Comparison of ENCODE assay signal across 13 cellular contexts in the genomic region with DNA sequence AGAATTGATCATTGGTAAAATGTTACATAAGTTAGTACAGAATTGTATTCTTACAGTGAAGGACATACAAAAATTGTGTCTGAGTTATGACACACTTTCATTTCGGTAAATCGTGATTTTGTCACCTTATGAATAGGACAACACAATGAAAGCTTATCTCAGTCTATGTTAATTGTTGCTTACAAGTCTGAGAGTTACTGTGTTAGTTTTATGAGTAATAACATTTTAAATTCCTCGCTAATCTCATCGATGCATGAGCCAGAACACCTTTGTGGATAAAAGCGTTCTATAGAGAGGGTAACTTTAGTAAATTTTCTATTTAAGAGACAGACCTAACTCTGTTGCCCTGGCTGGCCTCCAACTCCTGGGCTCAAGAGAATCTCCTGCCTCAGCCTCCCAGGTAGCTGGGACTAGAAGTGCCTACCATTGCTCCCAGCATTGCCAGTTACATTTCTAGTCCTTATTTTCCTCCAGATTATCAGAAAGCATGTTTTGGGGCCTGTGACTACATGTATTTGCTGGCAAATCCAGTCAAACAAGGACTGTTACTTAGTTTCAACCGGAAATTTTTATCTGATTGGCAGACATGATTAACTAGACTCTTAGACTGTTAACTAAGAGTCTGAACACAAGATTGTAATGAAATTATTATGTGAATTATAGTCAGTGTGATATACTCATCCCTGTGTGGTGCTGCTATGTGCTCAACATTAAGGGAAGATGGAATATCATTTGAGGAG. TPM values are rescaled to one million over a fixed set of nuclear protein-coding genes. Genes with fewer than 3 reads are reported as not detected.
A peak's percentile ranks its signal among the peaks of the same experiment; 100 is the strongest.
DNase-seq lines count a peak whose midpoint lies in the region; ATAC-seq, FAIRE-seq and TF ChIP-seq lines count a peak whose summit lies in the region.
"Had no signal": no experiment of that assay in that cellular context is flagged by ENCODE, and none has a peak within 500 bp of the region (broad histone marks: within the 10 kb centered on the region; RNA-seq: fewer than 3 reads in every experiment).

No MANE protein-coding gene starts in this region.

- TF ChIP-seq CTCF in CD4-positive, alpha-beta T cell (IDR thresholded peaks at IDR 0.05): no peak
- TF ChIP-seq CTCF in astrocyte (IDR thresholded peaks at IDR 0.05; ENCODE audit: insufficient read depth, low read depth, low read length): no peak
- TF ChIP-seq CTCF in uterus (IDR thresholded peaks at IDR 0.05): no peak

- POLR2A ChIA-PET in CD4-positive, alpha-beta T cell (lab: Charles Lee): interaction anchor here (1.2 kb wide), 1 partner anchor 13 kb away, joined by 4 read pairs; no protein-coding TSS in a partner anchor

- H3K27me3 Mint-ChIP-seq in CD4-positive, alpha-beta T cell: no peaks in the 10 kb centered on the region
- H3K27me3 Mint-ChIP-seq in IgD-negative memory B cell: no peaks in the 10 kb centered on the region
- H3K27me3 Mint-ChIP-seq in astrocyte (ENCODE audit: low read depth, unreplicated experiment): no peaks in the 10 kb centered on the region
- no peaks in the 10 kb centered on the region for H3K27me3 Mint-ChIP-seq in natural killer cell treated with Interleukin-12 subunit alpha and Interleukin-12 subunit beta and Interleukin-15 and Interleukin-18, amount 100 ng/mL, for 72 hours

- peak overlapping the region; percentile 84 for H3K4me3 Mint-ChIP-seq in CD4-positive, alpha-beta T cell
- peak overlapping the region; percentile 34 to 96 (median 92) for H3K4me3 Mint-ChIP-seq in IgD-negative memory B cell
- H3K4me3 Mint-ChIP-seq in astrocyte (ENCODE audit: unreplicated experiment): peak overlapping the region; percentile 97
- peak overlapping the region; percentile 95 for H3K4me3 Mint-ChIP-seq in natural killer cell treated with Interleukin-12 subunit alpha and Interleukin-12 subunit beta and Interleukin-15 and Interleukin-18, amount 100 ng/mL, for 72 hours

- DNase-seq in CD4-positive, alpha-beta T cell: no peak
- DNase-seq in astrocyte (ENCODE audit: low read depth) (no peak), uterus (no peak), middle frontal gyrus (ENCODE audit: extremely low spot score, low spot score) (no peak)
- no peak for DNase-seq in natural killer cell treated with Interleukin-12 subunit alpha and Interleukin-12 subunit beta and Interleukin-15 and Interleukin-18, amount 100 ng/mL, for 72 hours (ENCODE audit: low spot score)
- DNase-seq: DMS153; stimulated activated CD8-positive, alpha-beta memory T cell treated with anti-CD3 and anti-CD28 coated beads, Interleukin-4, amount 100 ng/mL, for 48 hours; SW 1271 had no signal

- H4K20me1 ChIP-seq in astrocyte (ENCODE audit: insufficient read depth, low read length): peaks cover 70% of the 10 kb centered on the region

- no peaks in the 10 kb centered on the region for H3K27me3 ChIP-seq in CD4-positive, alpha-beta T cell (ENCODE audit: control insufficient read depth, insufficient read depth, low read length)
- no peaks in the 10 kb centered on the region for H3K27me3 ChIP-seq in astrocyte (ENCODE audit: insufficient read depth, low read length)
- no peaks in the 10 kb centered on the region for H3K27me3 ChIP-seq in uterus
- H3K27me3 ChIP-seq: esophagus muscularis mucosa, right atrium auricular region had no signal

- peaks cover 13% of the 10 kb centered on the region for H3K4me1 ChIP-seq in astrocyte (ENCODE audit: insufficient read depth, low read length)
- peaks cover 8 to 11% of the 10 kb centered on the region in 2 donors for H3K4me1 ChIP-seq in uterus

- H3K4me3 ChIP-seq in astrocyte (ENCODE audit: insufficient read depth, low read depth, low read length) (peak overlapping the region; percentile 22), uterus (no peak overlapping the region)
- H3K4me3 ChIP-seq: esophagus muscularis mucosa, right atrium auricular region had no signal

- no peak for TF ChIP-seq POLR2A in uterus (IDR thresholded peaks at IDR 0.05)

- no peak for ATAC-seq in CD4-positive, alpha-beta T cell (ENCODE audit: poor library complexity)
- ATAC-seq in natural killer cell treated with Interleukin-12 subunit alpha and Interleukin-12 subunit beta and Interleukin-15 and Interleukin-18, amount 100 ng/mL, for 72 hours: no peak
- ATAC-seq in GM21528 (IDR thresholded peaks at IDR 0.05; ENCODE audit: low FRiP score, unreplicated experiment): no peak
- ATAC-seq in GM18870 (IDR thresholded peaks at IDR 0.05; ENCODE audit: unreplicated experiment): no peak

- no peak overlapping the region for H2AFZ ChIP-seq in astrocyte (ENCODE audit: low read depth, low read length)

- no peaks in the 10 kb centered on the region for H3K9me3 Mint-ChIP-seq in CD4-positive, alpha-beta T cell
- H3K9me3 Mint-ChIP-seq in IgD-negative memory B cell: no peaks in the 10 kb centered on the region
- H3K9me3 Mint-ChIP-seq in astrocyte (ENCODE audit: unreplicated experiment): no peaks in the 10 kb centered on the region
- no peaks in the 10 kb centered on the region for H3K9me3 Mint-ChIP-seq in natural killer cell treated with Interleukin-12 subunit alpha and Interleukin-12 subunit beta and Interleukin-15 and Interleukin-18, amount 100 ng/mL, for 72 hours

- peaks cover 57% of the 10 kb centered on the region for H3K36me3 Mint-ChIP-seq in CD4-positive, alpha-beta T cell (ENCODE audit: low read depth)
- H3K36me3 Mint-ChIP-seq in IgD-negative memory B cell (peaks cover 8% of the 10 kb centered on the region), astrocyte (ENCODE audit: low read depth, unreplicated experiment) (peaks cover 2% of the 10 kb centered on the region)
- H3K36me3 Mint-ChIP-seq in natural killer cell treated with Interleukin-12 subunit alpha and Interleukin-12 subunit beta and Interleukin-15 and Interleukin-18, amount 100 ng/mL, for 72 hours: peaks cover 14% of the 10 kb centered on the region

- intact Hi-C loops in CD4-positive, alpha-beta T cell (cut with DNase I, micrococcal nuclease): loop anchor here (5.0 to 10.0 kb wide), 7 partner anchors 74 to 1594 kb away; partner anchors contain the start of genes VAMP4 (in 2 of the 2), DNM3 (in 1 of the 2), GORAB (in 1 of the 2) and SCYL3 (in 1 of the 2)
- intact Hi-C loops in uterus (cut with DNase I; ENCODE audit: low total_unique reads): no loop called here

- FAIRE-seq in astrocyte (lab: Jason Lieb, UNC): no peak

- H3K9me3 ChIP-seq in CD4-positive, alpha-beta T cell (ENCODE audit: control insufficient read depth, low read length): no peaks in the 10 kb centered on the region
- no peaks in the 10 kb centered on the region for H3K9me3 ChIP-seq in astrocyte (ENCODE audit: insufficient read depth, low read depth, low read length)
- H3K9me3 ChIP-seq in uterus: no peaks in the 10 kb centered on the region
- H3K9me3 ChIP-seq: esophagus muscularis mucosa, right atrium auricular region had no signal

- H3K4me1 Mint-ChIP-seq in CD4-positive, alpha-beta T cell (ENCODE audit: low read depth): peaks cover 77% of the 10 kb centered on the region
- peaks cover 56 to 59% (median 59%) of the 10 kb centered on the region in 3 donors for H3K4me1 Mint-ChIP-seq in IgD-negative memory B cell
- peaks cover 20% of the 10 kb centered on the region for H3K4me1 Mint-ChIP-seq in astrocyte (ENCODE audit: low read depth, unreplicated experiment)
- peaks cover 62 to 74% of the 10 kb centered on the region in 2 donors for H3K4me1 Mint-ChIP-seq in natural killer cell treated with Interleukin-12 subunit alpha and Interleukin-12 subunit beta and Interleukin-15 and Interleukin-18, amount 100 ng/mL, for 72 hours (ENCODE audit: low read depth in 2 of 2)

- CTCF ChIA-PET in CD4-positive, alpha-beta T cell (lab: Charles Lee): no interaction called here

- no peak overlapping the region for H3K27ac ChIP-seq in CD4-positive, alpha-beta T cell (ENCODE audit: low read depth, low read length)
- peak overlapping the region; percentile 3 for H3K27ac ChIP-seq in astrocyte (ENCODE audit: low read depth, low read length)
- H3K27ac ChIP-seq in uterus: no peak overlapping the region
- H3K27ac ChIP-seq: right atrium auricular region had no signal

- H3K79me2 ChIP-seq in astrocyte (ENCODE audit: insufficient read depth, low read length): peaks cover 80% of the 10 kb centered on the region

- H3K9ac ChIP-seq in astrocyte (ENCODE audit: low read length): no peak overlapping the region

- H3K36me3 ChIP-seq in astrocyte (ENCODE audit: insufficient read depth, low read length): peaks cover 3% of the 10 kb centered on the region
- H3K36me3 ChIP-seq in uterus: no peaks in the 10 kb centered on the region
- H3K36me3 ChIP-seq: right atrium auricular region had no signal

- peak overlapping the region; percentile 95 for H3K27ac Mint-ChIP-seq in CD4-positive, alpha-beta T cell
- H3K27ac Mint-ChIP-seq in IgD-negative memory B cell (peak overlapping the region in 2 of 3 donors; percentile 85 to 86), astrocyte (ENCODE audit: unreplicated experiment) (no peak overlapping the region)
- peak overlapping the region; percentile 92 to 96 for H3K27ac Mint-ChIP-seq in natural killer cell treated with Interleukin-12 subunit alpha and Interleukin-12 subunit beta and Interleukin-15 and Interleukin-18, amount 100 ng/mL, for 72 hours

- peak overlapping the region; percentile 88 for H3K4me2 ChIP-seq in astrocyte (ENCODE audit: low read length)

RNA-seq across cellular contexts. Expression of gene PRRC2C, which starts 3.0 kb away (rescaled TPM):
- total RNA-seq in CD4-positive, alpha-beta T cell: 100 to 1,000 TPM; 357 to 387 TPM
- 67.2 TPM for polyA plus RNA-seq in IgD-negative memory B cell
- total RNA-seq in astrocyte (191 and 196 TPM in 2 replicates), uterus (100 to 1,000 TPM in 1 of 4 donors, 10 to 100 TPM in 3; 32.1 to 210 (median 76.1) TPM)
- total RNA-seq in natural killer cell treated with Interleukin-12 subunit alpha and Interleukin-12 subunit beta and Interleukin-15 and Interleukin-18, amount 100 ng/mL, for 72 hours: 100 to 1,000 TPM; 331 to 343 TPM
